Comparison of ENCODE assay signal across 8 cellular contexts in the genomic region with DNA sequence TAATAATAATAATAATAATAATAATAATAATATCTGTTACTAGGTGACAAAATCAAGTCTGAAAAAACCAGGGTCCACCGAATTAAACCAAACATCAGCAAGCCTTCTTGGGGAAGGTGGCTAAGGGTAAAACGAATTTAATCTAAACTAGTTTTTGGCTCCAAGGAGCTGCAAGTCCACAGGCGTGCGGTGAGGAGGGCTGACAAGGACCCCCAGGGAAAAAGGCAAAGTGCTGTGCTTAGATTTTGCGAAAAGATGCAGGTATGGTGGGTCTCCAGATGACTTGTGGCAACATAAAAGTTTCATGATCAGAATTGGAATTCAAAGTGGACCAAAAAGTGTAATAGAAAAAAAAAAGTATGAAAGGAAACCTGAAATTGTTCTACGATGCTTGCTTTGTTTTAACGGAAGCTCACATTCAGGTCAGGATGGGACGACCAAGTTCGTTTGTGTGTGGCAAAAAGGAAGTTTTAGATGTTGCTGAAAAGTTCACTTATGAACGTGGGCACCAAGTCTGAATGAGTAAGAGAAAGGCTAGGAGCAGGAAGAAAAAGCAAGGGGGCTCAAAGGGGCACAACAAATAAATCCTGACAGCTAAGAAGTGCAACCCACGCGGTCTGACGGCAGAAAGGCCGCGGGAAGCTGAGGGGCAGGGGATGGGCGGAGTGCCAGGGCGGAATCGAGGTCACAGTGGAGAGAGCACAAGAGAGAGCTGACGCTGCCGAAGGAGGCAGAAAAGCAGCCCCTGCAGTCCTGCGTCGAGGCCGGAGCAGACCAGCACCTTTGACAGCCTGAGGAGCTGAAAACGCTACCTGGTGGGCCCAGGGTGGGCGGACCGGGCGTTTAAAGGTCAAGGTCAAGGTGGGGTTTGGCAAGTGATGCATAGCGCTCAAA. TPM values are rescaled to one million over a fixed set of nuclear protein-coding genes. Genes with fewer than 3 reads are reported as not detected.
DNase-seq lines count a peak whose midpoint lies in the region; ATAC-seq and TF ChIP-seq lines count a peak whose summit lies in the region.

No MANE protein-coding gene starts in this region.

- ATAC-seq in GM21381 (IDR thresholded peaks at IDR 0.05; ENCODE audit: unreplicated experiment) (peak; percentile 27), GM21360 (IDR thresholded peaks at IDR 0.05; ENCODE audit: unreplicated experiment) (no peak)

- no peaks in the 10 kb centered on the region for H3K9me3 Mint-ChIP-seq in endothelial cell (ENCODE audit: unreplicated experiment)

- H3K27ac Mint-ChIP-seq in endothelial cell (ENCODE audit: unreplicated experiment) = peak overlapping the region; percentile 93

- peaks cover 38% of the 10 kb centered on the region for H3K4me1 Mint-ChIP-seq in endothelial cell (ENCODE audit: unreplicated experiment)

- peak; percentile 68 to 74 for DNase-seq in AML-193 (lab: John Stamatoyannopoulos, UW)
- DNase-seq in NOMO-1 (lab: John Stamatoyannopoulos, UW; ENCODE audit: unreplicated experiment in 2 of 2) = peak; percentile 40 to 59
- DNase-seq in activated CD8-positive, alpha-beta memory T cell treated with anti-CD3 and anti-CD28 coated beads, Interleukin-2, amount 50 U/mL, for 24 hours (ENCODE audit: extremely low read depth) = peak; percentile 46
- DNase-seq in endothelial cell (ENCODE audit: low spot score) = peak; percentile 62
- peak; percentile 77 for DNase-seq in mucosa of gallbladder (ENCODE audit: low spot score)
- DNase-seq in stimulated activated CD8-positive, alpha-beta memory T cell treated with anti-CD3 and anti-CD28 coated beads, Interleukin-4, amount 100 ng/mL, for 1 hour (ENCODE audit: low read depth in 2 of 2, low spot score in 1 of 2) = peak; percentile 33 to 49

- H3K27me3 Mint-ChIP-seq in endothelial cell (ENCODE audit: unreplicated experiment) = peaks cover 10% of the 10 kb centered on the region

- peak overlapping the region; percentile 98 for H3K4me3 Mint-ChIP-seq in endothelial cell (ENCODE audit: unreplicated experiment)

- no peak for TF ChIP-seq CTCF in endothelial cell (IDR thresholded peaks at IDR 0.05; ENCODE audit: unreplicated experiment)

- H3K36me3 Mint-ChIP-seq in endothelial cell (ENCODE audit: low read depth, unreplicated experiment) = peaks cover 9% of the 10 kb centered on the region

RNA-seq across cellular contexts. Expression of a gene that starts 1.1 kb away (rescaled TPM):
- total RNA-seq in endothelial cell (ENCODE audit: unreplicated experiment) (72.3 TPM), mucosa of gallbladder (71.0 TPM)

RNA-seq across cellular contexts. Expression of a gene that starts 10.3 kb away (rescaled TPM):
- total RNA-seq in endothelial cell (ENCODE audit: unreplicated experiment) (22.4 TPM), mucosa of gallbladder (53.6 TPM)

RNA-seq across cellular contexts. Expression of a gene that starts 31.8 kb away (rescaled TPM):
- total RNA-seq in endothelial cell (ENCODE audit: unreplicated experiment) = 15.0 TPM
- total RNA-seq in mucosa of gallbladder = 33.0 TPM

RNA-seq across cellular contexts. Expression of a gene that starts 38.4 kb away (rescaled TPM):
- 85.3 TPM for total RNA-seq in endothelial cell (ENCODE audit: unreplicated experiment)
- 72.8 TPM for total RNA-seq in mucosa of gallbladder

RNA-seq across cellular contexts. Expression of a gene that starts 38.8 kb away (rescaled TPM):
- total RNA-seq in endothelial cell (ENCODE audit: unreplicated experiment) (3.3 TPM), mucosa of gallbladder (13.8 TPM)
